ENCODE assay signal across 8 cellular contexts in genomic region chr1:2525896-2526823, GRCh38. TPM values are rescaled to one million over a fixed set of nuclear protein-coding genes. Genes with fewer than 3 reads are reported as not detected.
DNase-seq lines count a peak whose midpoint lies in the region; ATAC-seq and TF ChIP-seq lines count a peak whose summit lies in the region.

TSS of gene PANK4 (minus strand) at chr1:2526596. CDS start at chr1:2526587, 9 bp downstream.

- peak within 1 kb of the TSS; percentile 92 for H3K4me2 ChIP-seq in trophoblast cell (ENCODE audit: low read length)

- intact Hi-C loops in Right ventricle myocardium superior (cut with DNase I) = no loop called here
- intact Hi-C loops in transverse colon (cut with DNase I; ENCODE audit: low total_unique reads) = no loop called here

- H3K14ac ChIP-seq in trophoblast cell (ENCODE audit: low read length) = peak within 1 kb of the TSS; percentile 25

- TF ChIP-seq POLR2A in transverse colon (IDR thresholded peaks at IDR 0.05) = peak; percentile 57

- H2AK5ac ChIP-seq in trophoblast cell (ENCODE audit: low read length) = peak within 1 kb of the TSS; percentile 5

- H2BK120ac ChIP-seq in trophoblast cell (ENCODE audit: insufficient read depth, low read length, poor library complexity) = peak within 1 kb of the TSS; percentile 19

- peak within 1 kb of the TSS; percentile 63 for H3K18ac ChIP-seq in trophoblast cell (ENCODE audit: low read length)

- in situ Hi-C loops in transverse colon (cut with MboI; ENCODE audit: low pct_ligation_motif_present in 1 of 4, low pct_unique_long_range_greater_than_20kb in 1 of 4, low sequenced_read_pairs in 3 of 4) = loop anchor here in 1 of 4 donors (25.0 kb wide), 1 partner anchor 339 kb away; the partner anchor contains the start of gene FAAP20

- H3K9ac ChIP-seq in trophoblast cell (ENCODE audit: low read length) = peak within 1 kb of the TSS; percentile 88

- H3K79me2 ChIP-seq in trophoblast cell (ENCODE audit: control insufficient read depth, insufficient read depth, low read length, poor library complexity) = peaks cover 12% of the 10 kb centered on the region

- peak within 1 kb of the TSS; percentile 61 for H2BK5ac ChIP-seq in trophoblast cell (ENCODE audit: low read depth, low read length, poor library complexity)

- peak within 1 kb of the TSS; percentile 84 for H3K4me3 ChIP-seq in GM08714 (ENCODE audit: low read length)
- peak within 1 kb of the TSS; percentile 90 for H3K4me3 ChIP-seq in HEK293 (ENCODE audit: low read depth, low read length)
- H3K4me3 ChIP-seq in trophoblast cell (ENCODE audit: low read depth, low read length) = peak within 1 kb of the TSS; percentile 83
- H3K4me3 ChIP-seq in transverse colon = peak within 1 kb of the TSS; percentile 64 to 94 (median 90)

- H3K36me3 ChIP-seq in HEK293 (ENCODE audit: control insufficient read depth in 2 of 2, insufficient read depth in 1 of 2, low read length in 2 of 2) = peaks cover 0 to 29% of the 10 kb centered on the region in 2 experiments; a peak in 1 of 3 replicates
- peaks cover 5 to 6% of the 10 kb centered on the region in 2 experiments for H3K36me3 ChIP-seq in trophoblast cell (ENCODE audit: control insufficient read depth in 1 of 2, insufficient read depth in 2 of 2, low read length in 2 of 2)
- peaks cover 0 to 5% (median 2%) of the 10 kb centered on the region in 4 donors for H3K36me3 ChIP-seq in transverse colon

- peak within 1 kb of the TSS; percentile 66 for H4K12ac ChIP-seq in trophoblast cell (ENCODE audit: low read depth, low read length)

- H3K4me1 ChIP-seq in HEK293 (ENCODE audit: control insufficient read depth, insufficient read depth, low read length) (peaks cover 23% of the 10 kb centered on the region), trophoblast cell (ENCODE audit: control insufficient read depth in 1 of 2, insufficient read depth in 2 of 2, low read length in 2 of 2) (peaks cover 7 to 19% of the 10 kb centered on the region in 2 experiments), transverse colon (peaks cover 43 to 65% (median 55%) of the 10 kb centered on the region in 4 donors)

- DNase-seq in MV-4-11 (lab: John Stamatoyannopoulos, UW) (peak; percentile 86), SW 1271 (lab: John Stamatoyannopoulos, UW) (peak; percentile 31 to 73), Right ventricle myocardium superior (peak; percentile 97), trophoblast cell (peak; percentile 92 to 93), transverse colon (peak; percentile 92)
- peak; percentile 70 for DNase-seq in activated naive CD8-positive, alpha-beta T cell treated with anti-CD3 and anti-CD28 coated beads, Interleukin-2, amount 50 U/mL, for 16 hours (ENCODE audit: low read depth, low spot score)

- H3K9me3 ChIP-seq in HEK293 (ENCODE audit: control insufficient read depth, insufficient read depth, low read depth, low read length) (no peaks in the 10 kb centered on the region), trophoblast cell (ENCODE audit: insufficient read depth, low read depth, low read length) (peaks cover 3% of the 10 kb centered on the region), transverse colon (no peaks in the 10 kb centered on the region)

- peak within 1 kb of the TSS; percentile 83 for H4K8ac ChIP-seq in trophoblast cell (ENCODE audit: low read depth, low read length)

- H3K27ac ChIP-seq in HEK293 (ENCODE audit: extremely low read depth, low read depth, low read length) (peak within 1 kb of the TSS; percentile 81), trophoblast cell (ENCODE audit: low read depth, low read length) (peak within 1 kb of the TSS; percentile 68), transverse colon (peak within 1 kb of the TSS; percentile 73 to 86 (median 78))

- no CpG with 5 or more reads among the region's 109 CpGs for WGBS in trophoblast cell (ENCODE audit: extremely low coverage, insufficient coverage, insufficient read length)
- WGBS in transverse colon (ENCODE audit: low coverage in 1 of 2), 2 donors = 1% methylated on average over 37 of the region's 109 CpGs; no CpG with 5 or more reads in 1 of the 2 donors

- H4K91ac ChIP-seq in trophoblast cell (ENCODE audit: low read depth, low read length) = peak within 1 kb of the TSS; percentile 55

- peak within 1 kb of the TSS; percentile 1 for H2AFZ ChIP-seq in trophoblast cell (ENCODE audit: insufficient read depth, low read length, poor library complexity)

- H3K79me1 ChIP-seq in trophoblast cell (ENCODE audit: low read length) = peaks cover 7% of the 10 kb centered on the region

- TF ChIP-seq EP300 in transverse colon (IDR thresholded peaks at IDR 0.05; ENCODE audit: low read depth) = no peak

- H3K27me3 ChIP-seq in trophoblast cell (ENCODE audit: insufficient read depth, low read length) (peaks cover 42% of the 10 kb centered on the region), transverse colon (peaks cover 15% of the 10 kb centered on the region)

- ATAC-seq in Right ventricle myocardium superior (ENCODE audit: poor library complexity) = peak; percentile 83

- CTCF ChIA-PET in HEK293 (lab: Yijun Ruan, JAX) = interaction anchor here (1.2 to 3.5 kb wide), 2 partner anchors 21 to 38 kb away, joined by 3 to 20 read pairs; no protein-coding TSS in a partner anchor

- no peak within 1 kb of the TSS for H3K23ac ChIP-seq in trophoblast cell (ENCODE audit: low read length)

- H2BK12ac ChIP-seq in trophoblast cell (ENCODE audit: low read length) = no peak within 1 kb of the TSS

- POLR2A ChIA-PET in HEK293 (lab: Yijun Ruan, JAX) = interaction anchor here (0.6 to 2.7 kb wide), 17 partner anchors 8 to 970 kb away, joined by 3 to 33 read pairs (median 4); partner anchors contain the start of genes MORN1 and RER1

- H3K4ac ChIP-seq in trophoblast cell (ENCODE audit: low read depth, low read length) = peak within 1 kb of the TSS; percentile 14

- TF ChIP-seq CTCF in HEK293 (tag by site-specific recombination; IDR thresholded peaks at IDR 0.05) (no peak), transverse colon (IDR thresholded peaks at IDR 0.05) (peak in 2 of 5 experiments; percentile 11 to 41)

TF ChIP-seq in HEK293, 187 proteins besides CTCF, POLR2A, EP300 and RAD21 (continues in another document):
- TF ChIP-seq PRDM1 (tag by site-specific recombination; IDR thresholded peaks at IDR 0.05) (no peak), PRDM4 (tag by site-specific recombination; IDR thresholded peaks at IDR 0.05) (no peak), ZNF518A (tag by site-specific recombination; conservative IDR thresholded peaks at IDR 0.05; ENCODE audit: low read depth) (no peak), ZNF155 (tag by site-specific recombination; IDR thresholded peaks at IDR 0.05) (no peak), ZNF132 (tag by site-specific recombination; IDR thresholded peaks at IDR 0.05; ENCODE audit: borderline replicate concordance) (no peak), ZNF785 (tag by site-specific recombination; IDR thresholded peaks at IDR 0.05) (no peak), KLF8 (tag by site-specific recombination; IDR thresholded peaks at IDR 0.05) (peak; percentile 72; the same call in 1 of the 2 replicates)

RNA-seq across cellular contexts. Expression of gene PANK4, which starts in this region (rescaled TPM):
- 45.5 TPM for total RNA-seq in Right ventricle myocardium superior
- 12.5 and 13.9 TPM in 2 replicates for polyA plus RNA-seq in trophoblast cell (2013)
- 10 to 100 TPM; 41.1 to 58.3 (median 47.3) TPM for total RNA-seq in transverse colon

Comparison
In these comparisons a context has a peak if more than half of its experiments do, and no peak if none do; other contexts are left out.
1. Peak in every context shown above with its lines: DNase-seq, ATAC-seq, H3K4me3 ChIP-seq and H3K27ac ChIP-seq.